Comparison of ENCODE assay signal across 10 cellular contexts in the genomic region with DNA sequence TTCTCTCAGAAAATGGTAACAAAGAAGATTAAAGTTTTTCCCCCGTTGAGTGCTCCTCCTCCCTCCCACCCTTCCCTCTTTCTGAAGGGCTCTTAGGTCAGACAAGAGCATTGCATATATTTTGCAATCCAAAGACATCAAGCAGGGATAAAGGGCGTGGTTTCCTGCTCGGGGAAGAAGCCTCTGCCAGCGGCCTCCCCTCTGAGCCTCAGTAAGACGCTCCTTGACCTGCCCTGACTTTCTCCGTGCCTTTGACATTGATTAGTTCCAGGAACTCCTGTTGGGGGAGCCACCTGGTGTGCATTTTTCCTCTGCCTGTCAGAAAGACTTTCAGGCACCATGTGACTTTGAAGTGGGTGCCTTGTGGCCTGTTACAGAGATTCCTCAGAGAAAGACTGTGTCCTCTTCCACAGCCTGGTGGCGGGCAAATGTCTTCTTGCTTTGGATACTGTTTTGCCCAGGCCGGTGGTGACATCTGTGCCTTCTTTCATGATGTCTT.
DNase-seq lines count a peak whose midpoint lies in the region; ATAC-seq and TF ChIP-seq lines count a peak whose summit lies in the region.
"Had no signal": no experiment of that assay in that cellular context is flagged by ENCODE, and none has a peak within 500 bp of the region (broad histone marks: within the 10 kb centered on the region; RNA-seq: fewer than 3 reads in every experiment).

No MANE protein-coding gene starts in this region.

- CTCF ChIA-PET in Panc1 (lab: Charles Lee) = no interaction called here

- H3K9ac ChIP-seq in mucosa of rectum (ENCODE audit: low read depth in 1 of 2, low read length in 2 of 2) = no peak overlapping the region
- H3K9ac ChIP-seq: BLaER1 had no signal

- H3K27me3 ChIP-seq in Panc1 (ENCODE audit: control insufficient read depth, insufficient read depth, low read length) (no peaks in the 10 kb centered on the region), mucosa of rectum (ENCODE audit: control insufficient read depth in 2 of 2, insufficient read depth in 2 of 2, low read length in 2 of 2) (no peaks in the 10 kb centered on the region)
- H3K27me3 ChIP-seq: BLaER1, pancreas had no signal

- H3K36me3 ChIP-seq in Panc1 (ENCODE audit: control insufficient read depth, insufficient read depth, low read length) = no peaks in the 10 kb centered on the region
- H3K36me3 ChIP-seq in mucosa of rectum (ENCODE audit: control insufficient read depth in 2 of 2, insufficient read depth in 2 of 2, low read length in 2 of 2) = no peaks in the 10 kb centered on the region
- H3K36me3 ChIP-seq: BLaER1, pancreas had no signal

- no TSS peak for BruUV-seq in Panc1 (replicated peaks; lab: Mats Ljungman, UMichigan)

- in situ Hi-C loops in Panc1 (cut with HindIII; ENCODE audit: low pct_unique_long_range_greater_than_20kb, low sequenced_read_pairs) = no loop called here

- H3K4me3 ChIP-seq in Panc1 (ENCODE audit: low read depth in 2 of 2, low read length in 2 of 2) (no peak overlapping the region), mucosa of rectum (ENCODE audit: low read length in 2 of 2) (no peak overlapping the region)
- H3K4me3 ChIP-seq: BLaER1, pancreas had no signal

- peak; percentile 40; the same call in 1 of the 2 replicates for ATAC-seq in Panc1
- no peak for ATAC-seq in GM18498 (IDR thresholded peaks at IDR 0.05; ENCODE audit: unreplicated experiment)

- H3K4me1 ChIP-seq in Panc1 (ENCODE audit: control insufficient read depth, insufficient read depth, low read length) (peaks cover 12% of the 10 kb centered on the region; the same call in 1 of the 2 replicates), mucosa of rectum (ENCODE audit: control insufficient read depth in 2 of 2, insufficient read depth in 2 of 2, low read length in 2 of 2) (peaks cover 17 to 41% of the 10 kb centered on the region in 2 donors)
- H3K4me1 ChIP-seq: pancreas had no signal

- no peak for TF ChIP-seq CTCF in Panc1 (IDR thresholded peaks at IDR 0.05)

- H3K27ac ChIP-seq in Panc1 (ENCODE audit: low read length) = peak overlapping the region; percentile 65; the same call in 1 of the 2 replicates
- peak overlapping the region; percentile 27 for H3K27ac ChIP-seq in mucosa of rectum (ENCODE audit: low read depth in 2 of 2, low read length in 2 of 2)
- H3K27ac ChIP-seq: BLaER1, pancreas had no signal

- DNase-seq in SIG-M5 treated with dmso at 0.1 percent for 504 hours (lab: John Stamatoyannopoulos, UW; ENCODE audit: unreplicated experiment) (peak; percentile 92), SIG-M5 (lab: John Stamatoyannopoulos, UW) (no peak), Panc1 (ENCODE audit: low read depth, low spot score) (no peak), brain pericyte (ENCODE audit: low read depth, low spot score) (peak; percentile 65), germinal center (ENCODE audit: low spot score) (no peak), retina (no peak)

- POLR2A ChIA-PET in Panc1 (lab: Charles Lee) = no interaction called here

- H3K9me3 ChIP-seq in Panc1 (ENCODE audit: control insufficient read depth, insufficient read depth, low read depth, low read length) (no peaks in the 10 kb centered on the region), mucosa of rectum (ENCODE audit: control insufficient read depth in 2 of 2, low read length in 2 of 2) (no peaks in the 10 kb centered on the region)
- H3K9me3 ChIP-seq: pancreas had no signal

- intact Hi-C loops in Panc1 (cut with micrococcal nuclease; ENCODE audit: unreplicated experiment) = loop anchor here (10.0 kb wide), 1 partner anchor 50 kb away; no protein-coding TSS in a partner anchor

Comparison
In these comparisons a context has a peak if more than half of its experiments do, and no peak if none do; other contexts are left out.
1. DNase-seq: peak in SIG-M5 treated with dmso at 0.1 percent for 504 hours (single experiment) and brain pericyte (single experiment); none in SIG-M5 (single experiment), Panc1 (single experiment), germinal center (single experiment) and retina (single experiment).